ENCODE assay signal across 16 cellular contexts in genomic region chr11:44859528-44859925, GRCh38.
"Had no signal": no experiment of that assay in that cellular context is flagged by ENCODE, and none has a peak within 500 bp of the region (broad histone marks: within the 10 kb centered on the region; RNA-seq: fewer than 3 reads in every experiment).

No MANE protein-coding gene starts in this region.

- ATAC-seq: activated CD4-positive, alpha-beta T cell treated with anti-CD3 and anti-CD28 coated beads for 36 hours; left lung; naive thymus-derived CD4-positive, alpha-beta T cell; stimulated activated naive CD8-positive, alpha-beta T cell treated with anti-CD3 and anti-CD28 coated beads, Interleukin-15, Interleukin-2, amounts not matched to agents 100 U/mL and 50 U/mL, for 24 hours had no signal

- H3K4me1 ChIP-seq: parathyroid adenoma had no signal

- H3K36me3 ChIP-seq: left lung, neutrophil, tibial nerve, uterus had no signal

- H3K4me3 ChIP-seq: left lung, tibial nerve, uterus had no signal

- DNase-seq: activated CD4-positive, alpha-beta T cell treated with anti-CD3 and anti-CD28 coated beads for 36 hours; activated CD4-positive, alpha-beta T cell treated with anti-CD3 and anti-CD28 coated beads, Interleukin-2, amount 50 U/mL, for 48 hours; effector CD8-positive, alpha-beta T cell; left lung; mammary epithelial cell; naive thymus-derived CD4-positive, alpha-beta T cell; stimulated activated CD4-positive, alpha-beta T cell treated with anti-CD3 and anti-CD28 coated beads, Interleukin-12 subunit alpha, Interleukin-12 subunit beta, amount 100 ng/mL, for 4 hours; stimulated activated naive CD8-positive, alpha-beta T cell treated with anti-CD3 and anti-CD28 coated beads, Interleukin-15, Interleukin-2, amounts not matched to agents 100 U/mL and 50 U/mL, for 24 hours; uterus had no signal

- H3K27ac Mint-ChIP-seq: activated CD4-positive, alpha-beta T cell treated with anti-CD3 and anti-CD28 coated beads for 36 hours; activated naive CD8-positive, alpha-beta T cell; activated T-helper 1 cell treated with anti-CD3 and anti-CD28 coated beads, Interleukin-12 subunit alpha, Interleukin-12 subunit beta, Interleukin-2, Interleukin-4 antibody, amounts not matched to agents 30 ng/mL and 10 ng/mL and 1 ng/mL, durations not matched to agents 14 hours and 24 hours and 36 hours; T-helper 2 cell treated with Interferon-gamma antibody and Interleukin-4, amounts not matched to agents 5 μg/mL and 100 μg/mL, for 36 hours had no signal

- H3K9me3 Mint-ChIP-seq: activated T-helper 1 cell treated with anti-CD3 and anti-CD28 coated beads, Interleukin-12 subunit alpha, Interleukin-12 subunit beta, Interleukin-2, Interleukin-4 antibody, amounts not matched to agents 30 ng/mL and 10 ng/mL and 1 ng/mL, durations not matched to agents 14 hours and 24 hours and 36 hours; naive thymus-derived CD4-positive, alpha-beta T cell; T-helper 2 cell treated with Interferon-gamma antibody and Interleukin-4, amounts not matched to agents 5 μg/mL and 100 μg/mL, for 36 hours; WTC11 had no signal

- H3K27ac ChIP-seq: left lung, neutrophil, parathyroid adenoma, tibial nerve had no signal

- H3K9ac ChIP-seq: parathyroid adenoma had no signal

- H3K9me3 ChIP-seq: left lung, neutrophil, tibial nerve, uterus had no signal

- H3K4me3 Mint-ChIP-seq: activated CD4-positive, alpha-beta T cell treated with anti-CD3 and anti-CD28 coated beads for 36 hours; activated naive CD8-positive, alpha-beta T cell; activated T-helper 1 cell treated with anti-CD3 and anti-CD28 coated beads, Interleukin-12 subunit alpha, Interleukin-12 subunit beta, Interleukin-2, Interleukin-4 antibody, amounts not matched to agents 30 ng/mL and 10 ng/mL and 1 ng/mL, durations not matched to agents 14 hours and 24 hours and 36 hours; naive thymus-derived CD4-positive, alpha-beta T cell; T-helper 2 cell treated with Interferon-gamma antibody and Interleukin-4, amounts not matched to agents 5 μg/mL and 100 μg/mL, for 36 hours; WTC11 had no signal

- H2AFZ ChIP-seq: parathyroid adenoma had no signal

- H3K27me3 ChIP-seq: tibial nerve, uterus had no signal
